In the genomic region with DNA sequence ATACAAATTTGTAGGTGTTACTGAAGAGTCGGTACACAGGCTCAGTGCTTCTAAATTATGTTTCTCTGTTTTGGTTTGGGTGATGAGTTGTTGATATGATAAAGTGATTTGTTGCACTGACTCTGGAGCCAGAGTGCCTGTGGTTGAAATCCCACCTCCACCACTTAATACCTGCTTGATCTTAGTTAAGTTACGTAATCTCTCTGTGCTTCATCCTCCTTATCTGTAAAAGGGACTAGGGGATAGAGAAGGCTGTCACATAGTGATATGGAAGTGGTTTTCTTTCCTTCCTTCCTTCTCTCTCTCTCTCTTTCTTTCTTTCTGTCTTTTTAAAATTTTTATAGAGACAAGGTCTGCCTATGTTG, we compare ENCODE assay signal across 8 cellular contexts. TPM values are rescaled to one million over a fixed set of nuclear protein-coding genes. Genes with fewer than 3 reads are reported as not detected.
DNase-seq lines count a peak whose midpoint lies in the region; ATAC-seq, FAIRE-seq and TF ChIP-seq lines count a peak whose summit lies in the region.

No MANE protein-coding gene starts in this region.

- H3K9me3 ChIP-seq in skeletal muscle tissue (ENCODE audit: control insufficient read depth in 3 of 3, low read length in 3 of 3), result no peaks in the 10 kb centered on the region

- peak; percentile 63 for FAIRE-seq in GM12891 (lab: Jason Lieb, UNC)

- H3K9ac ChIP-seq in skeletal muscle tissue (ENCODE audit: low read depth in 1 of 3, low read length in 3 of 3), result peak overlapping the region in 2 of 3 donors; percentile 88 to 96

- TF ChIP-seq POLR2A in GM12891 (IDR thresholded peaks at IDR 0.05; ENCODE audit: low read depth, low read length), result no peak

- peaks cover 3% of the 10 kb centered on the region for H3K36me3 Mint-ChIP-seq in T-cell

- no peak for TF ChIP-seq CTCF in foreskin keratinocyte (conservative IDR thresholded peaks at IDR 0.05)

- H3K27me3 ChIP-seq in foreskin keratinocyte (no peaks in the 10 kb centered on the region), skeletal muscle tissue (ENCODE audit: control insufficient read depth in 3 of 3, insufficient read depth in 3 of 3, low read length in 3 of 3) (no peaks in the 10 kb centered on the region)

- CTCF ChIA-PET in T-cell (lab: Charles Lee), result no interaction called here

- no peak for ATAC-seq in T-cell (replicated peaks in 1 of 4)
- ATAC-seq in foreskin keratinocyte, result no peak
- no peak for ATAC-seq in HG03280 (IDR thresholded peaks at IDR 0.05; ENCODE audit: unreplicated experiment)

- peaks cover 0 to 10% (median 5%) of the 10 kb centered on the region in 3 donors for H3K36me3 ChIP-seq in skeletal muscle tissue (ENCODE audit: control insufficient read depth in 3 of 3, insufficient read depth in 3 of 3, low read length in 3 of 3)

- H3K9me3 Mint-ChIP-seq in T-cell, result no peaks in the 10 kb centered on the region

- peak overlapping the region; percentile 76 to 88 (median 85) for H3K4me3 Mint-ChIP-seq in T-cell

- H3K27ac Mint-ChIP-seq in T-cell, result peak overlapping the region; percentile 98

- H3K27ac ChIP-seq in foreskin keratinocyte (peak overlapping the region; percentile 52), skeletal muscle tissue (ENCODE audit: low read depth, low read length) (peak overlapping the region; percentile 76)

- no peak for DNase-seq in GM12891 (ENCODE audit: insufficient read length, low spot score)
- DNase-seq in T-cell, result no peak
- DNase-seq in foreskin keratinocyte, result no peak
- no peak for DNase-seq in activated CD4-positive, CD25-positive, alpha-beta regulatory T cell (lab: John Stamatoyannopoulos, UW)
- DNase-seq in SHP77 treated with DMSO at 0.1 percent for 48 hours (lab: John Stamatoyannopoulos, UW), result no peak
- DNase-seq in HuH-7 (ENCODE audit: low spot score), result no peak

- POLR2A ChIA-PET in T-cell (lab: Charles Lee), result no interaction called here

- H3K4me1 ChIP-seq in foreskin keratinocyte (peaks cover 3% of the 10 kb centered on the region), skeletal muscle tissue (ENCODE audit: control insufficient read depth in 3 of 3, insufficient read depth in 3 of 3, low read length in 3 of 3) (peaks cover 29 to 38% (median 34%) of the 10 kb centered on the region in 3 donors)

- peaks cover 32 to 37% (median 36%) of the 10 kb centered on the region in 3 donors for H3K4me1 Mint-ChIP-seq in T-cell

- no peaks in the 10 kb centered on the region for H3K27me3 Mint-ChIP-seq in T-cell

- peak overlapping the region in 1 of 3 donors; percentile 70 for H3K4me3 ChIP-seq in skeletal muscle tissue (ENCODE audit: low read length in 3 of 3)

TF ChIP-seq in GM12891, 5 proteins besides CTCF, POLR2A, EP300 and RAD21:
- no peak for TF ChIP-seq TAF1 (IDR thresholded peaks at IDR 0.05; ENCODE audit: low read depth, low read length)
- TF ChIP-seq POLR2AphosphoS5 (IDR thresholded peaks at IDR 0.05; ENCODE audit: low read depth, low read length), result no peak
- TF ChIP-seq POU2F2 (IDR thresholded peaks at IDR 0.05; ENCODE audit: low read depth, low read length), result no peak
- TF ChIP-seq PAX5 (IDR thresholded peaks at IDR 0.05; ENCODE audit: insufficient read depth, low read length, severe bottlenecking), result no peak
- no peak for TF ChIP-seq SPI1 (IDR thresholded peaks at IDR 0.05; ENCODE audit: low read depth, low read length)

RNA-seq across cellular contexts. Expression of a gene that starts 0.7 kb away (rescaled TPM):
- 10.1 TPM for polyA plus RNA-seq in GM12891 (2012; ENCODE audit: low read depth, missing spikeins)
- total RNA-seq in T-cell (10 to 100 TPM; 12.5 to 33.4 (median 26.7) TPM), foreskin keratinocyte (33.9 and 36.1 TPM in 2 replicates), skeletal muscle tissue (16.7 TPM)
- 28.7 and 29.4 TPM in 2 replicates for polyA plus RNA-seq in foreskin keratinocyte

RNA-seq across cellular contexts. Expression of a gene that starts 8.5 kb away (rescaled TPM):
- polyA plus RNA-seq in GM12891 (2012; ENCODE audit: low read depth, missing spikeins), result 15.8 TPM
- total RNA-seq in T-cell (10 to 100 TPM; 26.4 to 30.0 (median 27.2) TPM), foreskin keratinocyte (13.5 and 14.2 TPM in 2 replicates), skeletal muscle tissue (13.0 TPM)
- polyA plus RNA-seq in foreskin keratinocyte, result 14.6 and 15.1 TPM in 2 replicates

RNA-seq across cellular contexts. Expression of a gene that starts 55.7 kb away (rescaled TPM):
- 34.0 TPM for polyA plus RNA-seq in GM12891 (2012; ENCODE audit: low read depth, missing spikeins)
- total RNA-seq in T-cell (100 to 1,000 TPM; 120 to 147 (median 126) TPM), foreskin keratinocyte (65.7 and 65.8 TPM in 2 replicates), skeletal muscle tissue (29.2 TPM)
- 38.6 and 41.4 TPM in 2 replicates for polyA plus RNA-seq in foreskin keratinocyte
